Comparison of ENCODE assay signal across 1 cellular context in genomic region chr3:94036909-94037507, GRCh38.
TF ChIP-seq lines count a peak whose summit lies in the region.

No MANE protein-coding gene starts in this region.

TF ChIP-seq in H1, 55 proteins besides CTCF, POLR2A, EP300 and RAD21:
- no peak for TF ChIP-seq USF2 (IDR thresholded peaks at IDR 0.05; ENCODE audit: low read length)
- no peak for TF ChIP-seq EZH2 (IDR thresholded peaks at IDR 0.05; ENCODE audit: low read depth, low read length, severe bottlenecking)
- TF ChIP-seq CBX5 (IDR thresholded peaks at IDR 0.05; ENCODE audit: low read depth, low read length), result no peak
- TF ChIP-seq GTF2F1 (IDR thresholded peaks at IDR 0.05; ENCODE audit: borderline replicate concordance, low read depth, low read length), result no peak
- no peak for TF ChIP-seq CHD2 (IDR thresholded peaks at IDR 0.05; ENCODE audit: low read length)
- no peak for TF ChIP-seq MAX (IDR thresholded peaks at IDR 0.05)
- TF ChIP-seq EGR1 (IDR thresholded peaks at IDR 0.05; ENCODE audit: borderline replicate concordance, low read depth, low read length), result no peak
- TF ChIP-seq KDM1A (IDR thresholded peaks at IDR 0.05; ENCODE audit: borderline replicate concordance, low read length), result no peak
- TF ChIP-seq ATF2 (IDR thresholded peaks at IDR 0.05; ENCODE audit: low read length), result no peak
- TF ChIP-seq CHD1 (IDR thresholded peaks at IDR 0.05; ENCODE audit: low read depth, low read length), result no peak
- TF ChIP-seq POU5F1 (IDR thresholded peaks at IDR 0.05; ENCODE audit: low read depth, low read length), result no peak
- no peak for TF ChIP-seq SUZ12 (IDR thresholded peaks at IDR 0.05; ENCODE audit: low read length)
- no peak for TF ChIP-seq BRCA1 (IDR thresholded peaks at IDR 0.05; ENCODE audit: low read depth, low read length)
- TF ChIP-seq ATF3 (IDR thresholded peaks at IDR 0.05; ENCODE audit: insufficient read depth, low read depth, low read length), result no peak
- no peak for TF ChIP-seq BACH1 (IDR thresholded peaks at IDR 0.05; ENCODE audit: low read length)
- no peak for TF ChIP-seq CTBP2 (IDR thresholded peaks at IDR 0.05; ENCODE audit: borderline replicate concordance, insufficient read depth, insufficient read length, low read length)
- no peak for TF ChIP-seq SIRT6 (IDR thresholded peaks at IDR 0.05; ENCODE audit: low read length)
- no peak for TF ChIP-seq TEAD4 (IDR thresholded peaks at IDR 0.05; ENCODE audit: low read depth, low read length)
TF ChIP-seq in H1: peak in this region for 0.
